In genomic region chr17:73952136-73952497, GRCh38 we compare ENCODE assay signal across 11 cellular contexts.
DNase-seq lines count a peak whose midpoint lies in the region; ATAC-seq and TF ChIP-seq lines count a peak whose summit lies in the region.
"Had no signal": no experiment of that assay in that cellular context is flagged by ENCODE, and none has a peak within 500 bp of the region (broad histone marks: within the 10 kb centered on the region; RNA-seq: fewer than 3 reads in every experiment).

No MANE protein-coding gene starts in this region.

- no peak for ATAC-seq in PC-3

- peak; percentile 37 for DNase-seq in A673 (ENCODE audit: low spot score)
- peak; percentile 91 for DNase-seq in ecto neural progenitor cell (ENCODE audit: low spot score)
- DNase-seq in mesothelial cell of epicardium (ENCODE audit: low spot score in 2 of 2, unreplicated experiment in 2 of 2), result peak; percentile 40 to 65
- DNase-seq in NCI-H748 treated with DMSO at 0.1 percent for 48 hours (lab: John Stamatoyannopoulos, UW), result no peak
- no peak for DNase-seq in PC-3
- DNase-seq in SJCRH30, result no peak
- DNase-seq in SW 1271 (lab: John Stamatoyannopoulos, UW), result no peak
- DNase-seq: cortex of kidney, NCI-H2171 had no signal

- no peaks in the 10 kb centered on the region for H4K20me1 ChIP-seq in PC-3 (ENCODE audit: low read length)

- H3K9me3 Mint-ChIP-seq in mesothelial cell of epicardium, result no peaks in the 10 kb centered on the region
- H3K9me3 Mint-ChIP-seq: T-helper 1 cell treated with Interleukin-12 subunit alpha and Interleukin-12 subunit beta and Interleukin-4 antibody, amounts not matched to agents 30 μg/mL and 1 μg/mL, for 36 hours had no signal

- no peaks in the 10 kb centered on the region for H3K9me2 ChIP-seq in PC-3 (replicated peaks; ENCODE audit: low read length)

- BruUV-seq in A673 (replicated peaks; lab: Mats Ljungman, UMichigan), result no TSS peak
- no TSS peak for BruUV-seq in PC-3 (replicated peaks; lab: Mats Ljungman, UMichigan)

- H3K9me3 ChIP-seq in A673 (ENCODE audit: low read depth, low read length, poor library complexity, severe bottlenecking), result no peaks in the 10 kb centered on the region
- no peaks in the 10 kb centered on the region for H3K9me3 ChIP-seq in HUES48 (ENCODE audit: control insufficient read depth, insufficient read depth, low read length)
- H3K9me3 ChIP-seq in PC-3 (ENCODE audit: low read length), result no peaks in the 10 kb centered on the region
- H3K9me3 ChIP-seq in SJCRH30 (replicated peaks), result no peaks in the 10 kb centered on the region

- H3K36me3 ChIP-seq in A673 (ENCODE audit: insufficient read depth, low read length, poor library complexity, severe bottlenecking) (no peaks in the 10 kb centered on the region), HUES48 (ENCODE audit: control insufficient read depth, insufficient read depth, low read length) (no peaks in the 10 kb centered on the region), PC-3 (ENCODE audit: low read depth, low read length) (no peaks in the 10 kb centered on the region), SJCRH30 (no peaks in the 10 kb centered on the region)

- no peaks in the 10 kb centered on the region for H3K79me2 ChIP-seq in PC-3 (ENCODE audit: low read length)

- H3K4me3 ChIP-seq in A673 (ENCODE audit: low read depth, low read length, poor library complexity, severe bottlenecking) (peak overlapping the region; percentile 42), HUES48 (ENCODE audit: low read depth, low read length) (peak overlapping the region; percentile 65), PC-3 (ENCODE audit: low read length) (no peak overlapping the region), SJCRH30 (no peak overlapping the region)

- no peaks in the 10 kb centered on the region for H3K36me3 Mint-ChIP-seq in mesothelial cell of epicardium

- H2AFZ ChIP-seq in PC-3 (ENCODE audit: low read length), result no peak overlapping the region

- POLR2A ChIA-PET in A673 (lab: Charles Lee; ENCODE audit: low non-redundant PET) (no interaction called here), PC-3 (lab: Charles Lee; ENCODE audit: unreplicated experiment) (no interaction called here)

- TF ChIP-seq CTCF in A673 (conservative IDR thresholded peaks at IDR 0.05; ENCODE audit: low read depth, low read length), result no peak
- TF ChIP-seq CTCF in mesothelial cell of epicardium (IDR thresholded peaks at IDR 0.05; ENCODE audit: unreplicated experiment), result no peak
- TF ChIP-seq CTCF in PC-3 (conservative IDR thresholded peaks at IDR 0.05; ENCODE audit: low read depth, low read length), result no peak

- H3K27me3 ChIP-seq in A673 (replicated peaks; ENCODE audit: insufficient read depth, low read depth, low read length, poor library complexity) (no peaks in the 10 kb centered on the region), HUES48 (ENCODE audit: control insufficient read depth, insufficient read depth, low read length) (peaks cover 38% of the 10 kb centered on the region), PC-3 (ENCODE audit: low read length) (peaks cover 19% of the 10 kb centered on the region; the same call in 1 of the 2 replicates), SJCRH30 (no peaks in the 10 kb centered on the region)

- H3F3A ChIP-seq in PC-3 (ENCODE audit: low read length, unreplicated experiment), result no peaks in the 10 kb centered on the region

- intact Hi-C loops in A673 (cut with micrococcal nuclease; ENCODE audit: unreplicated experiment), result no loop called here
- intact Hi-C loops in PC-3 (cut with micrococcal nuclease), result no loop called here

- H3K4me1 ChIP-seq in A673 (ENCODE audit: insufficient read depth, low read length, poor library complexity, severe bottlenecking) (peaks cover 9% of the 10 kb centered on the region), HUES48 (ENCODE audit: control insufficient read depth, insufficient read depth, low read length) (0 out of 2 replicates have a peak, but pooled peaks cover 6% of the 10 kb centered on the region), PC-3 (ENCODE audit: insufficient read depth, low read length) (no peaks in the 10 kb centered on the region), SJCRH30 (no peaks in the 10 kb centered on the region)

- peak overlapping the region; percentile 81 for H3K27ac Mint-ChIP-seq in mesothelial cell of epicardium
- H3K27ac Mint-ChIP-seq: T-helper 1 cell treated with Interleukin-12 subunit alpha and Interleukin-12 subunit beta and Interleukin-4 antibody, amounts not matched to agents 30 μg/mL and 1 μg/mL, for 36 hours had no signal

- H3K9ac ChIP-seq in HUES48 (ENCODE audit: low read depth, low read length) (no peak overlapping the region; the same call in 1 of the 2 replicates), PC-3 (ENCODE audit: low read length) (no peak overlapping the region)

- H3K4me3 Mint-ChIP-seq in mesothelial cell of epicardium, result peak overlapping the region; percentile 64
- H3K4me3 Mint-ChIP-seq: T-helper 1 cell treated with Interleukin-12 subunit alpha and Interleukin-12 subunit beta and Interleukin-4 antibody, amounts not matched to agents 30 μg/mL and 1 μg/mL, for 36 hours had no signal

- no peak overlapping the region for H3K27ac ChIP-seq in A673 (ENCODE audit: low read depth, low read length, poor library complexity, severe bottlenecking)
- H3K27ac ChIP-seq in HUES48 (ENCODE audit: low read depth, low read length), result no peak overlapping the region
- H3K27ac ChIP-seq in PC-3 (ENCODE audit: low read length), result no peak overlapping the region
- H3K27ac ChIP-seq in SJCRH30, result no peak overlapping the region

- H3K4me2 ChIP-seq in PC-3 (ENCODE audit: low read length), result no peak overlapping the region

- H3K4me1 Mint-ChIP-seq in mesothelial cell of epicardium, result peaks cover 6% of the 10 kb centered on the region

- H3K27me3 Mint-ChIP-seq in mesothelial cell of epicardium (ENCODE audit: low read depth), result peaks cover 48% of the 10 kb centered on the region

- CTCF ChIA-PET in A673 (lab: Charles Lee), result no interaction called here
- CTCF ChIA-PET in PC-3 (lab: Charles Lee), result no interaction called here

Comparison
In these comparisons a context has a peak if more than half of its experiments do, and no peak if none do; other contexts are left out.
1. DNase-seq: peak in A673 (single experiment), ecto neural progenitor cell (single experiment) and mesothelial cell of epicardium (2 of 2); none in NCI-H748 treated with DMSO at 0.1 percent for 48 hours (single experiment), PC-3 (single experiment), SJCRH30 (0 of 2) and SW 1271 (0 of 2).
2. H3K4me3 ChIP-seq: peak in A673 (single experiment) and HUES48 (single experiment); none in PC-3 (single experiment) and SJCRH30 (single experiment).